In the genomic region with DNA sequence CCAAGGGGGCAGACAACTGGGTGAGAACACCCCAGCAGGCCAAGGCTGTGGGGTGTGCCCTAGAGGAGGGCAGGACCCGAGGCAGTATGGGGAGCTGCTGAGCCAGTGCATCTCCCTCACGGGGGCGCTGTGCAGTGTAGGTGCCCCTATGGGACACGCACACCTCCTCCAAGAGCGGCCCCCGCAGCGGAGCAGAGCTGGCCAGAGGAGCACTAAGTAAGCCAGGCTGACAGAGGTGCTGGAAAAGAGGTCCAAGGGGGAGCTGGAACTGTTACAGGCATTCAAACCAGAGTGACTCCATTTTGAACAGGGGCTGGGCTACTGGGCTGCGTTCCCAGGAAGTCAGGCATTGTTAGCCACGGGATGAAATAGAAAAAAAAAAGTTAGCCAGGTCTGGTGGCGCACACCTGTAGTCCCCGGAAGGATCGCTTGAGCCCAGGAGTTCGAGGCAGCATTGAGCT, we compare ENCODE assay signal across 8 cellular contexts. TPM values are rescaled to one million over a fixed set of nuclear protein-coding genes. Genes with fewer than 3 reads are reported as not detected.
A peak's percentile ranks its signal among the peaks of the same experiment; 100 is the strongest.
DNase-seq lines count a peak whose midpoint lies in the region; ATAC-seq, FAIRE-seq and TF ChIP-seq lines count a peak whose summit lies in the region.

No MANE protein-coding gene starts in this region.

- TF ChIP-seq POLR2A in endothelial cell of umbilical vein (IDR thresholded peaks at IDR 0.05; ENCODE audit: low read depth, low read length), result no peak

- H3K4me2 ChIP-seq in endothelial cell of umbilical vein (ENCODE audit: insufficient read depth, low read length), result peak overlapping the region; percentile 81

- H4K20me1 ChIP-seq in endothelial cell of umbilical vein (replicated peaks; ENCODE audit: control insufficient read depth, extremely low read depth, insufficient read depth, low read length), result no peaks in the 10 kb centered on the region

- no peak overlapping the region for H3K9ac ChIP-seq in endothelial cell of umbilical vein (replicated peaks; ENCODE audit: extremely low read depth, insufficient read depth, low read length)

- peak; percentile 29 to 54 for TF ChIP-seq CTCF in endothelial cell of umbilical vein (IDR thresholded peaks at IDR 0.05; ENCODE audit: extremely low read depth in 1 of 2, insufficient read depth in 1 of 2, low read depth in 1 of 2, low read length in 2 of 2)
- TF ChIP-seq CTCF in nephron (IDR thresholded peaks at IDR 0.05; ENCODE audit: unreplicated experiment in 3 of 3), result peak in 2 of 3 experiments; percentile 9 to 10

- no peaks in the 10 kb centered on the region for H3K9me1 ChIP-seq in endothelial cell of umbilical vein (replicated peaks; ENCODE audit: control insufficient read depth, extremely low read depth, insufficient read depth, low read length)

- dilution Hi-C loops in endothelial cell of umbilical vein (cut with MboI; ENCODE audit: extremely low pct_ligation_motif_present, low sequenced_read_pairs), result no loop called here

- no peaks in the 10 kb centered on the region for H3K36me3 ChIP-seq in endothelial cell of umbilical vein (ENCODE audit: control insufficient read depth in 2 of 2, extremely low read depth in 1 of 2, insufficient read depth in 2 of 2, low read length in 2 of 2)

- peak; percentile 74 for DNase-seq in NCI-H82 (lab: John Stamatoyannopoulos, UW)
- DNase-seq in NCI-H82 treated with DMSO at 0.1 percent for 48 hours (lab: John Stamatoyannopoulos, UW; ENCODE audit: unreplicated experiment), result no peak
- DNase-seq in NCI-H1092 (lab: John Stamatoyannopoulos, UW), result peak; percentile 35
- DNase-seq in activated CD8-positive, alpha-beta memory T cell treated with anti-CD3 and anti-CD28 coated beads for 4 hours (ENCODE audit: low read depth in 2 of 2), result peak; percentile 67 to 71
- peak; percentile 19 for DNase-seq in endothelial cell of umbilical vein (ENCODE audit: low read depth, low spot score)
- DNase-seq in stimulated activated naive CD4-positive, alpha-beta T cell treated with Interleukin-2 at 50 U/mL for 16 hours (lab: John Stamatoyannopoulos, UW), result peak; percentile 73

- peak; percentile 59 for FAIRE-seq in endothelial cell of umbilical vein (lab: Jason Lieb, UNC)

- peak overlapping the region; percentile 71 to 87 (median 81) for H3K4me3 Mint-ChIP-seq in nephron

- peak overlapping the region; percentile 35 for H2AFZ ChIP-seq in endothelial cell of umbilical vein (ENCODE audit: low read depth, low read length)

- H3K27ac ChIP-seq in endothelial cell of umbilical vein (ENCODE audit: insufficient read depth, low read depth, low read length), result no peak overlapping the region

- peaks cover 28% of the 10 kb centered on the region for H3K27me3 Mint-ChIP-seq in nephron (ENCODE audit: low read depth)

- no peaks in the 10 kb centered on the region for H3K9me3 ChIP-seq in endothelial cell of umbilical vein (replicated peaks; ENCODE audit: control insufficient read depth, insufficient read depth, low read length)

- intact Hi-C loops in endothelial cell of umbilical vein (cut with micrococcal nuclease), result no loop called here

- POLR2A ChIA-PET in endothelial cell of umbilical vein (lab: Charles Lee), result no interaction called here

- H3K27me3 ChIP-seq in endothelial cell of umbilical vein (ENCODE audit: control insufficient read depth in 2 of 2, insufficient read depth in 2 of 2, low read length in 2 of 2), result peaks cover 2 to 3% of the 10 kb centered on the region in 2 experiments

- no peaks in the 10 kb centered on the region for H3K4me1 ChIP-seq in endothelial cell of umbilical vein (ENCODE audit: control insufficient read depth, extremely low read depth, insufficient read depth, low read length)

- H3K4me3 ChIP-seq in endothelial cell of umbilical vein (replicated peaks in 1 of 3; ENCODE audit: insufficient read depth in 1 of 3, low read depth in 1 of 3, low read length in 3 of 3), result peak overlapping the region; percentile 3 to 58 (median 32)

- H3K79me2 ChIP-seq in endothelial cell of umbilical vein (ENCODE audit: control insufficient read depth, insufficient read depth, low read length), result no peaks in the 10 kb centered on the region

- CTCF ChIA-PET in endothelial cell of umbilical vein (lab: Charles Lee), result interaction anchor here (0.6 to 9.1 kb wide), 28 partner anchors 9 to 441 kb away, joined by 3 to 120 read pairs (median 4); a partner anchor contains a TSS

- H3K27ac Mint-ChIP-seq in nephron, result peak overlapping the region in 2 of 3 experiments; percentile 26 to 77

- no peaks in the 10 kb centered on the region for H3K9me3 Mint-ChIP-seq in nephron

- no TSS peak for BruUV-seq in endothelial cell of umbilical vein (replicated peaks; lab: Mats Ljungman, UMichigan)

- peaks cover 5% of the 10 kb centered on the region for H3K4me1 Mint-ChIP-seq in nephron

- ATAC-seq in HG03139 (IDR thresholded peaks at IDR 0.05; ENCODE audit: unreplicated experiment), result no peak

- no peaks in the 10 kb centered on the region for H3K36me3 Mint-ChIP-seq in nephron (ENCODE audit: low read depth)

TF ChIP-seq in endothelial cell of umbilical vein, 7 proteins besides CTCF, POLR2A, EP300 and RAD21:
- TF ChIP-seq GATA2 (IDR thresholded peaks at IDR 0.05; ENCODE audit: insufficient read depth, insufficient read length, low read depth, low read length) (no peak), EZH2 (IDR thresholded peaks at IDR 0.05; ENCODE audit: borderline replicate concordance, low read depth, low read length, severe bottlenecking) (no peak), POLR2AphosphoS5 (IDR thresholded peaks at IDR 0.05; ENCODE audit: insufficient read depth, low read depth, low read length) (no peak)
- TF ChIP-seq, protein P1, sequence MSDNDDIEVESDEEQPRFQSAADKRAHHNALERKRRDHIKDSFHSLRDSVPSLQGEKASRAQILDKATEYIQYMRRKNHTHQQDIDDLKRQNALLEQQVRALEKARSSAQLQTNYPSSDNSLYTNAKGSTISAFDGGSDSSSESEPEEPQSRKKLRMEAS (IDR thresholded peaks at IDR 0.05; ENCODE audit: insufficient read depth, insufficient read length), result no peak

RNA-seq across cellular contexts. Expression of a gene that starts 41.8 kb away (rescaled TPM):
- total RNA-seq in endothelial cell of umbilical vein, result 38.0 and 39.2 TPM in 2 replicates
- polyA plus RNA-seq in endothelial cell of umbilical vein, result 95.1 and 116 TPM in 2 replicates
- 54.2 and 72.2 TPM in 2 replicates for polyA plus RNA-seq in endothelial cell of umbilical vein (2011; cell fraction: cytosol; rRNA removed)
- polyA plus RNA-seq in endothelial cell of umbilical vein (2011; cell fraction: nucleus; rRNA removed), result 22.6 and 25.7 TPM in 2 replicates
- 37.0 and 52.2 TPM in 2 replicates for polyA plus RNA-seq in endothelial cell of umbilical vein (2012)
- 23.0 and 23.8 TPM in 2 replicates for polyA minus RNA-seq in endothelial cell of umbilical vein
- polyA minus RNA-seq in endothelial cell of umbilical vein (2011; cell fraction: cytosol; rRNA and poly(A)+ RNA removed), result 24.3 TPM
- 5.5 and 9.4 TPM in 2 replicates for polyA minus RNA-seq in endothelial cell of umbilical vein (2011; cell fraction: nucleus; rRNA and poly(A)+ RNA removed)

RNA-seq across cellular contexts. Expression of a gene that starts 42.1 kb away (rescaled TPM):
- total RNA-seq in endothelial cell of umbilical vein, result 87.3 and 93.2 TPM in 2 replicates
- 124 and 185 TPM in 2 replicates for polyA plus RNA-seq in endothelial cell of umbilical vein
- polyA plus RNA-seq in endothelial cell of umbilical vein (2011; cell fraction: cytosol; rRNA removed), result 63.5 and 102 TPM in 2 replicates
- polyA plus RNA-seq in endothelial cell of umbilical vein (2011; cell fraction: nucleus; rRNA removed), result 54.7 and 63.6 TPM in 2 replicates
- polyA plus RNA-seq in endothelial cell of umbilical vein (2012), result 43.2 and 74.8 TPM in 2 replicates
- polyA minus RNA-seq in endothelial cell of umbilical vein, result 27.7 and 39.2 TPM in 2 replicates
- polyA minus RNA-seq in endothelial cell of umbilical vein (2011; cell fraction: cytosol; rRNA and poly(A)+ RNA removed), result 44.9 TPM
- polyA minus RNA-seq in endothelial cell of umbilical vein (2011; cell fraction: nucleus; rRNA and poly(A)+ RNA removed), result 11.0 and 16.4 TPM in 2 replicates
